In genomic region chr16:11058820-11059219, GRCh38 we compare ENCODE assay signal across 18 cellular contexts.
"Had no signal": no experiment of that assay in that cellular context is flagged by ENCODE, and none has a peak within 500 bp of the region (broad histone marks: within the 10 kb centered on the region; RNA-seq: fewer than 3 reads in every experiment).

No MANE protein-coding gene starts in this region.

- H3K9me3 Mint-ChIP-seq: activated CD4-positive, alpha-beta memory T cell treated with anti-CD3 and anti-CD28 coated beads, Interleukin-2, amount 10 ng/mL, durations not matched to agents 7 days and 5 days; activated naive CD4-positive, alpha-beta T cell treated with anti-CD3 and anti-CD28 coated beads, Interleukin-2, amount 10 ng/mL, durations not matched to agents 7 days and 5 days; activated T-helper 1 cell treated with anti-CD3 and anti-CD28 coated beads, Interleukin-12 subunit alpha, Interleukin-12 subunit beta, Interleukin-2, Interleukin-4 antibody, amounts not matched to agents 30 ng/mL and 10 ng/mL and 1 ng/mL, durations not matched to agents 14 hours and 24 hours and 36 hours; central memory CD8-positive, alpha-beta T cell; nephron progenitor cell; stimulated activated effector memory CD8-positive, alpha-beta T cell treated with anti-CD3 and anti-CD28 coated beads, Interleukin-12 subunit alpha, Interleukin-12 subunit beta, amount 100 ng/mL, for 72 hours had no signal

- H3K27ac Mint-ChIP-seq: activated CD4-positive, alpha-beta memory T cell treated with anti-CD3 and anti-CD28 coated beads, Interleukin-2, amount 10 ng/mL, durations not matched to agents 7 days and 5 days; activated naive CD4-positive, alpha-beta T cell treated with anti-CD3 and anti-CD28 coated beads, Interleukin-2, amount 10 ng/mL, durations not matched to agents 7 days and 5 days; activated T-helper 1 cell treated with anti-CD3 and anti-CD28 coated beads, Interleukin-12 subunit alpha, Interleukin-12 subunit beta, Interleukin-2, Interleukin-4 antibody, amounts not matched to agents 30 ng/mL and 10 ng/mL and 1 ng/mL, durations not matched to agents 14 hours and 24 hours and 36 hours; nephron progenitor cell had no signal

- H3K27me3 ChIP-seq: body of pancreas, gastrocnemius medialis, heart right ventricle, transverse colon had no signal

- H3K27ac ChIP-seq: body of pancreas, gastrocnemius medialis, heart right ventricle, skin epidermis, transverse colon had no signal

- ATAC-seq: gastrocnemius medialis; heart right ventricle; stimulated activated effector memory CD8-positive, alpha-beta T cell treated with anti-CD3 and anti-CD28 coated beads, Interleukin-12 subunit alpha, Interleukin-12 subunit beta, amount 100 ng/mL, for 72 hours had no signal

- DNase-seq: activated CD4-positive, alpha-beta memory T cell treated with anti-CD3 and anti-CD28 coated beads, Interleukin-2, amount 10 ng/mL, durations not matched to agents 7 days and 5 days; activated CD4-positive, alpha-beta T cell treated with anti-CD3 and anti-CD28 coated beads for 1 hour; activated naive CD4-positive, alpha-beta T cell treated with anti-CD3 and anti-CD28 coated beads, Interleukin-2, amount 10 ng/mL, durations not matched to agents 7 days and 5 days; amniotic stem cell; body of pancreas; cortex of kidney; effector CD8-positive, alpha-beta T cell; gastrocnemius medialis; heart right ventricle; islet precursor cell; nephron progenitor cell; SHP77 treated with DMSO at 0.1 percent for 48 hours; T-helper 9 cell; transverse colon had no signal

- H3K4me1 ChIP-seq: body of pancreas, gastrocnemius medialis had no signal

- H3K4me3 ChIP-seq: body of pancreas, gastrocnemius medialis, heart right ventricle, skin epidermis, transverse colon had no signal

- H3K9me3 ChIP-seq: body of pancreas, gastrocnemius medialis, heart right ventricle, transverse colon had no signal

- H3K27me3 Mint-ChIP-seq: activated CD4-positive, alpha-beta memory T cell treated with anti-CD3 and anti-CD28 coated beads, Interleukin-2, amount 10 ng/mL, durations not matched to agents 7 days and 5 days; activated naive CD4-positive, alpha-beta T cell treated with anti-CD3 and anti-CD28 coated beads, Interleukin-2, amount 10 ng/mL, durations not matched to agents 7 days and 5 days; central memory CD8-positive, alpha-beta T cell had no signal

- H3K4me3 Mint-ChIP-seq: activated CD4-positive, alpha-beta memory T cell treated with anti-CD3 and anti-CD28 coated beads, Interleukin-2, amount 10 ng/mL, durations not matched to agents 7 days and 5 days; activated naive CD4-positive, alpha-beta T cell treated with anti-CD3 and anti-CD28 coated beads, Interleukin-2, amount 10 ng/mL, durations not matched to agents 7 days and 5 days; activated T-helper 1 cell treated with anti-CD3 and anti-CD28 coated beads, Interleukin-12 subunit alpha, Interleukin-12 subunit beta, Interleukin-2, Interleukin-4 antibody, amounts not matched to agents 30 ng/mL and 10 ng/mL and 1 ng/mL, durations not matched to agents 14 hours and 24 hours and 36 hours; central memory CD8-positive, alpha-beta T cell; nephron progenitor cell; stimulated activated effector memory CD8-positive, alpha-beta T cell treated with anti-CD3 and anti-CD28 coated beads, Interleukin-12 subunit alpha, Interleukin-12 subunit beta, amount 100 ng/mL, for 72 hours had no signal
